Comparison of ENCODE assay signal across 20 cellular contexts in the genomic region with DNA sequence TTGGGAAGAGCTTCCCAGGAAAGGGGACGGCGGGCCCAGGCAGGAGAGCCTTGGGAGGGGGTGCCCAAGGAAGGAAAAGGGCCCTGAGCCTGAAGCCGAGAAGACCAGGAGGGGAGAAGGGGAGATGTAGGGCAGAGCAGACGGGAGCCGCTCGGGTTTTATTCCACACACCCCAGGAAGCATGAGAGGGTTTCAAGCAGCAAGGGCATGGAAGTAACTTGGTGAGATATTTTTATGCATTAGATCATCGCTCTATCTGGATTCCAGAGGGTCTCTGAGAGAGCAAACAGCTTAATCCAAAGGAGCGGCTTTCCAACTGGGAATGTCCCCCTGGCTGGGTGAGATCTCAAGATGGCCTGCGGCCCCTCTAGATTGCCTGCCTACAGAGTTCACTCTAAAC.
"Had no signal": no experiment of that assay in that cellular context is flagged by ENCODE, and none has a peak within 500 bp of the region (broad histone marks: within the 10 kb centered on the region; RNA-seq: fewer than 3 reads in every experiment).

No MANE protein-coding gene starts in this region.

- H3K4me1 Mint-ChIP-seq: IgD-negative memory B cell had no signal

- ATAC-seq: K562, Panc1, PC-3 had no signal

- H3K27ac Mint-ChIP-seq: IgD-negative memory B cell had no signal

- DNase-seq: Kasumi-1; MM.1S; NCI-H1436; NCI-H187 treated with DMSO at 0.1 percent for 48 hours; NCI-H2171 treated with DMSO at 0.1 percent for 48 hours; NCI-H345; NCI-H510A treated with DMSO at 0.1 percent for 48 hours; NCI-H526; NCI-H82; NK-92 treated with Interleukin-12 subunit alpha and Interleukin-12 subunit beta, amount 100 ng/mL, for 24 hours; PC-3; SHP77 treated with DMSO at 0.1 percent for 48 hours; SJCRH30 had no signal

- H3K4me3 ChIP-seq: K562, SJCRH30, SK-N-MC had no signal

- H3K9me3 ChIP-seq: SJCRH30 had no signal

- H3K27ac ChIP-seq: HL-60, KMS-11, RWPE1, SJCRH30, SK-N-MC had no signal

- H3K27me3 ChIP-seq: SJCRH30 had no signal

- H3K4me1 ChIP-seq: SJCRH30 had no signal

- H3K4me2 ChIP-seq: KMS-11 had no signal

- H3K9ac ChIP-seq: KMS-11 had no signal

- H3K4me3 Mint-ChIP-seq: IgD-negative memory B cell had no signal

- H3K27me3 Mint-ChIP-seq: IgD-negative memory B cell had no signal
